In the genomic region with DNA sequence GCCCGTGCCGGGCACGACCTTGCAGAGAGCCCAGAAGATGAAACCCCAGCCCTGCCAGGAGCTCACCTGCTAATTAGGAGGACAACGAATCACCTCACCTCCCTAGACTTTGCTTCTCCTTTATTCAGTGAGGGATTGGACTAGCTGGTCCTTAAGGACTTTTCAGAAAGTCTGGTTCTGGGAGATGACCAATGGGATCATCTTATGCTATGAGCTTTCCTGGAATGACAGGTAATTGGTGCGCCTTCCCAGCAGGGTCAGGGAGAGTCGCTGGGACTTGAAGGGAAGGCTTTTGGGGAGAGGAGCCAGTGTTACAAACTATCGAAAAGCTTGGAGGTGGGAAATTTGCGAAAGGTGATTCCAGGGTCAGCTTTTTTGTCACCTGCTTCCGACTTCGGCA, we compare ENCODE assay signal across 8 cellular contexts.
DNase-seq lines count a peak whose midpoint lies in the region; ATAC-seq and TF ChIP-seq lines count a peak whose summit lies in the region.
"Not testable (repeated sequence)": the region's sequence is repeated elsewhere in the genome, so short reads cannot be mapped to it uniquely, and the experiment has no call there.

No MANE protein-coding gene starts in this region.

- POLR2A ChIA-PET in activated CD8-positive, alpha-beta T cell treated with anti-CD3 and anti-CD28 coated beads for 36 hours (lab: Charles Lee), result interaction anchor here (0.8 kb wide), 1 partner anchor 221 kb away, joined by 3 read pairs; a partner anchor contains a TSS

- DNase-seq in CD14-positive monocyte (ENCODE audit: low spot score); HFFc6; activated CD8-positive, alpha-beta T cell treated with anti-CD3 and anti-CD28 coated beads for 36 hours; hepatocyte (ENCODE audit: low spot score); naive B cell; stimulated activated naive B cell treated with anti-CD40 and anti-IgM and Interleukin-4, amounts not matched to agents 10 μg/mL and 1 μg/mL and 100 μg/mL, for 72 hours: not testable (repeated sequence)
- DNase-seq in NCI-H69 (lab: John Stamatoyannopoulos, UW) (peak; percentile 73), colonic mucosa (peak; percentile 39)

- peak overlapping the region; percentile 55 for H3K27ac ChIP-seq in colonic mucosa
- peak overlapping the region; percentile 77 for H3K27ac ChIP-seq in hepatocyte

- H3K27me3 ChIP-seq in colonic mucosa, hepatocyte: not testable (repeated sequence)

- peak overlapping the region; percentile 92 for H3K4me2 ChIP-seq in hepatocyte

- 33% methylated on average over 7 of the region's 10 CpGs for WGBS in hepatocyte (ENCODE audit: low lambda C conversion rate, missing lambda C conversion rate)

- H3K9me2 ChIP-seq in hepatocyte (replicated peaks; ENCODE audit: insufficient read depth), result not testable (repeated sequence)

- not testable (repeated sequence) for H3K4me1 ChIP-seq in colonic mucosa; hepatocyte (ENCODE audit: insufficient read depth)

- H3K4me3 ChIP-seq in colonic mucosa, result peak overlapping the region; percentile 55
- peak overlapping the region; percentile 71 for H3K4me3 ChIP-seq in hepatocyte

- H3K79me2 ChIP-seq in hepatocyte, result not testable (repeated sequence)

- H3K4me1 Mint-ChIP-seq in CD14-positive monocyte (peaks cover 20% of the 10 kb centered on the region), HFFc6 (ENCODE audit: low read depth) (peaks cover 15% of the 10 kb centered on the region), naive B cell (peaks cover 12 to 17% (median 13%) of the 10 kb centered on the region in 3 donors)
- H3K4me1 Mint-ChIP-seq in activated CD8-positive, alpha-beta T cell treated with anti-CD3 and anti-CD28 coated beads for 36 hours (ENCODE audit: low read depth), result peaks cover 14% of the 10 kb centered on the region
- H3K4me1 Mint-ChIP-seq in stimulated activated naive B cell treated with anti-CD40 and anti-IgM and Interleukin-4, amounts not matched to agents 10 μg/mL and 1 μg/mL and 100 μg/mL, for 72 hours, result peaks cover 10 to 18% of the 10 kb centered on the region in 2 donors

- not testable (repeated sequence) for H3K9me3 ChIP-seq in colonic mucosa; hepatocyte (ENCODE audit: low read depth)

- H3K27ac Mint-ChIP-seq in CD14-positive monocyte (peak overlapping the region in 2 of 7 donors; percentile 50 to 92), HFFc6 (peak overlapping the region; percentile 90), naive B cell (peak overlapping the region in 5 of 6 donors; percentile 24 to 95 (median 81))
- H3K27ac Mint-ChIP-seq in activated CD8-positive, alpha-beta T cell treated with anti-CD3 and anti-CD28 coated beads for 36 hours, result peak overlapping the region; percentile 96
- H3K27ac Mint-ChIP-seq in stimulated activated naive B cell treated with anti-CD40 and anti-IgM and Interleukin-4, amounts not matched to agents 10 μg/mL and 1 μg/mL and 100 μg/mL, for 72 hours, result peak overlapping the region; percentile 95

- intact Hi-C loops in CD14-positive monocyte (cut with micrococcal nuclease); activated CD8-positive, alpha-beta T cell treated with anti-CD3 and anti-CD28 coated beads for 36 hours (cut with micrococcal nuclease); colonic mucosa (cut with DNase I): not testable (repeated sequence)

- ATAC-seq in activated CD8-positive, alpha-beta T cell treated with anti-CD3 and anti-CD28 coated beads for 36 hours; naive B cell (ENCODE audit: low read depth in 2 of 2); stimulated activated naive B cell treated with anti-CD40 and anti-IgM and Interleukin-4, amounts not matched to agents 10 μg/mL and 1 μg/mL and 100 μg/mL, for 72 hours (replicated peaks): not testable (repeated sequence)

- H3K36me3 Mint-ChIP-seq in CD14-positive monocyte; HFFc6 (ENCODE audit: low read depth); activated CD8-positive, alpha-beta T cell treated with anti-CD3 and anti-CD28 coated beads for 36 hours (ENCODE audit: low read depth); naive B cell; stimulated activated naive B cell treated with anti-CD40 and anti-IgM and Interleukin-4, amounts not matched to agents 10 μg/mL and 1 μg/mL and 100 μg/mL, for 72 hours: not testable (repeated sequence)

- H4K20me1 ChIP-seq in hepatocyte (ENCODE audit: insufficient read depth, poor library complexity, severe bottlenecking), result not testable (repeated sequence)

- H3K4me3 Mint-ChIP-seq in CD14-positive monocyte, result peak overlapping the region; percentile 98
- peak overlapping the region; percentile 97 for H3K4me3 Mint-ChIP-seq in HFFc6
- peak overlapping the region; percentile 96 for H3K4me3 Mint-ChIP-seq in activated CD8-positive, alpha-beta T cell treated with anti-CD3 and anti-CD28 coated beads for 36 hours
- H3K4me3 Mint-ChIP-seq in naive B cell, result peak overlapping the region; percentile 93 to 99 (median 99)
- peak overlapping the region; percentile 94 to 95 for H3K4me3 Mint-ChIP-seq in stimulated activated naive B cell treated with anti-CD40 and anti-IgM and Interleukin-4, amounts not matched to agents 10 μg/mL and 1 μg/mL and 100 μg/mL, for 72 hours

- not testable (repeated sequence) for H3K9me3 Mint-ChIP-seq in CD14-positive monocyte; HFFc6; activated CD8-positive, alpha-beta T cell treated with anti-CD3 and anti-CD28 coated beads for 36 hours; naive B cell; stimulated activated naive B cell treated with anti-CD40 and anti-IgM and Interleukin-4, amounts not matched to agents 10 μg/mL and 1 μg/mL and 100 μg/mL, for 72 hours

- not testable (repeated sequence) for H3K27me3 Mint-ChIP-seq in CD14-positive monocyte (ENCODE audit: low read depth in 3 of 3); HFFc6 (ENCODE audit: insufficient read depth); activated CD8-positive, alpha-beta T cell treated with anti-CD3 and anti-CD28 coated beads for 36 hours; naive B cell; stimulated activated naive B cell treated with anti-CD40 and anti-IgM and Interleukin-4, amounts not matched to agents 10 μg/mL and 1 μg/mL and 100 μg/mL, for 72 hours

- H3K9ac ChIP-seq in colonic mucosa (ENCODE audit: low read depth in 2 of 2, low read length in 2 of 2), result peak overlapping the region; percentile 50 to 61

- not testable (repeated sequence) for TF ChIP-seq CTCF in CD14-positive monocyte (IDR thresholded peaks at IDR 0.05); HFFc6 (IDR thresholded peaks at IDR 0.05); activated CD8-positive, alpha-beta T cell treated with anti-CD3 and anti-CD28 coated beads for 36 hours (IDR thresholded peaks at IDR 0.05); colonic mucosa (IDR thresholded peaks at IDR 0.05); hepatocyte (IDR thresholded peaks at IDR 0.05; ENCODE audit: poor library complexity)

- not testable (repeated sequence) for H3K36me3 ChIP-seq in colonic mucosa; hepatocyte (replicated peaks; ENCODE audit: insufficient read depth, low read depth)

- H2AFZ ChIP-seq in hepatocyte, result peak overlapping the region; percentile 83

- CTCF ChIA-PET in activated CD8-positive, alpha-beta T cell treated with anti-CD3 and anti-CD28 coated beads for 36 hours (lab: Charles Lee), result interaction anchor here (0.7 kb wide), 1 partner anchor 1595 kb away, joined by 3 read pairs; no protein-coding TSS in a partner anchor
